ENCODE assay signal across 12 cellular contexts in the genomic region with DNA sequence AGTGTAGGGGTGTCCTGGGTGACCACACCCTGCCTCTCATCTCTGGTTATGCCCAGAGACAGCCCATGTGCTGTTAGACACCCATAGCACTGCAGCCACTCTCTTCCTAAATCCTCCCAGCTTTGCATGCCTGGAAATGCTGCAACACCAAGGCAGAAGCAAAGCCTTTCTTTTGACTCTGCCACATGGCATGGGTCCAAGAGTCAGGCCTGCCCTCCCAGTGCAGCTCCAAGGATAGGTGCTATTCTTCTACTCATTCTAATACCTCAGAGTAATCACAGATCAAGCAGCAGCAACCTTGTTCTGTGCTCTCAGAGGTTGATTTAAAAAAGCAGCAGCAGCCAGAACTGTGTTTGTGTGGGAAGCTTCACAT. TPM values are rescaled to one million over a fixed set of nuclear protein-coding genes. Genes with fewer than 3 reads are reported as not detected.
DNase-seq lines count a peak whose midpoint lies in the region; ATAC-seq and TF ChIP-seq lines count a peak whose summit lies in the region.
"Had no signal": no experiment of that assay in that cellular context is flagged by ENCODE, and none has a peak within 500 bp of the region (broad histone marks: within the 10 kb centered on the region; RNA-seq: fewer than 3 reads in every experiment).

No MANE protein-coding gene starts in this region.

- H3K27me3 ChIP-seq in prostate gland (replicated peaks; ENCODE audit: insufficient read depth): no peaks in the 10 kb centered on the region
- H3K27me3 ChIP-seq: transverse colon had no signal

- H3K27ac ChIP-seq in RWPE1: peak overlapping the region; percentile 81
- H3K27ac ChIP-seq in prostate gland: peak overlapping the region; percentile 7 to 37
- H3K27ac ChIP-seq: transverse colon had no signal

- no peak overlapping the region for H3K4me3 ChIP-seq in prostate gland
- H3K4me3 ChIP-seq: transverse colon had no signal

- DNase-seq in NCI-H2196 (lab: John Stamatoyannopoulos, UW; ENCODE audit: unreplicated experiment) (peak; percentile 51), NCI-H2196 treated with DMSO at 0.1 percent for 48 hours (lab: John Stamatoyannopoulos, UW; ENCODE audit: unreplicated experiment) (no peak), RWPE1 (ENCODE audit: low spot score) (no peak), glomerular visceral epithelial cell (ENCODE audit: extremely low spot score) (peak; percentile 36), prostate gland (ENCODE audit: low spot score) (peak; percentile 48)
- no peak for DNase-seq in effector memory CD8-positive, alpha-beta T cell
- DNase-seq: activated CD8-positive, alpha-beta memory T cell treated with anti-CD3 and anti-CD28 coated beads, Interleukin-2, amount 50 U/mL, for 48 hours; NCI-H1048; T1000 had no signal

- ATAC-seq in GM18867 (IDR thresholded peaks at IDR 0.05; ENCODE audit: unreplicated experiment) (no peak), HG02623 (IDR thresholded peaks at IDR 0.05; ENCODE audit: unreplicated experiment) (no peak)
- no peak for ATAC-seq in effector memory CD8-positive, alpha-beta T cell (replicated peaks)

- CTCF ChIA-PET in RWPE1 (lab: Yijun Ruan, JAX): interaction anchor here (1.1 to 2.2 kb wide), 2 partner anchors 38 to 39 kb away, joined by 3 to 6 read pairs; no protein-coding TSS in a partner anchor

- H3K4me1 ChIP-seq in prostate gland (replicated peaks): peaks cover 5% of the 10 kb centered on the region

- no peaks in the 10 kb centered on the region for H3K9me3 ChIP-seq in prostate gland
- H3K9me3 ChIP-seq: transverse colon had no signal

- intact Hi-C loops in prostate gland (cut with DNase I): no loop called here

- H3K9me3 Mint-ChIP-seq in effector memory CD8-positive, alpha-beta T cell: no peaks in the 10 kb centered on the region

- no peaks in the 10 kb centered on the region for H3K36me3 Mint-ChIP-seq in effector memory CD8-positive, alpha-beta T cell (ENCODE audit: insufficient read depth)

- TF ChIP-seq POLR2A in prostate gland (IDR thresholded peaks at IDR 0.05): no peak

- no peak overlapping the region for H3K27ac Mint-ChIP-seq in effector memory CD8-positive, alpha-beta T cell

- no peaks in the 10 kb centered on the region for H3K36me3 ChIP-seq in prostate gland
- H3K36me3 ChIP-seq: transverse colon had no signal

- H3K27me3 Mint-ChIP-seq in effector memory CD8-positive, alpha-beta T cell: peaks cover 8 to 39% of the 10 kb centered on the region in 2 donors

- POLR2A ChIA-PET in RWPE1 (lab: Yijun Ruan, JAX; ENCODE audit: low non-redundant PET): no interaction called here

- no peak overlapping the region for H3K4me3 Mint-ChIP-seq in effector memory CD8-positive, alpha-beta T cell

- H3K4me1 Mint-ChIP-seq in effector memory CD8-positive, alpha-beta T cell (ENCODE audit: low read depth in 2 of 2): no peaks in the 10 kb centered on the region

- TF ChIP-seq CTCF in RWPE1 (conservative IDR thresholded peaks at IDR 0.05; ENCODE audit: low read depth) (no peak), prostate gland (IDR thresholded peaks at IDR 0.05) (no peak)

RNA-seq across cellular contexts. Expression of gene FRMPD2, which starts 23.4 kb away (rescaled TPM):
- total RNA-seq in prostate gland: 1 to 10 TPM in 1 of 2 donors, under 1 TPM in 1; 0.97 to 3.4 TPM

RNA-seq across cellular contexts. Expression of gene MAPK8, which starts 55.3 kb away (rescaled TPM):
- 10 to 100 TPM; 39.3 to 74.4 TPM for total RNA-seq in prostate gland

Comparison
In these comparisons a context has a peak if more than half of its experiments do, and no peak if none do; other contexts are left out.
1. DNase-seq: peak in NCI-H2196 (single experiment), glomerular visceral epithelial cell (single experiment) and prostate gland (single experiment); none in NCI-H2196 treated with DMSO at 0.1 percent for 48 hours (single experiment), RWPE1 (single experiment) and effector memory CD8-positive, alpha-beta T cell (0 of 3).